ENCODE assay signal across 9 cellular contexts in genomic region chr2:38690499-38691420, GRCh38. TPM values are rescaled to one million over a fixed set of nuclear protein-coding genes. Genes with fewer than 3 reads are reported as not detected.
A peak's percentile ranks its signal among the peaks of the same experiment; 100 is the strongest.
DNase-seq lines count a peak whose midpoint lies in the region; ATAC-seq, FAIRE-seq and TF ChIP-seq lines count a peak whose summit lies in the region.
"Had no signal": no experiment of that assay in that cellular context is flagged by ENCODE, and none has a peak within 500 bp of the region (broad histone marks: within the 10 kb centered on the region; RNA-seq: fewer than 3 reads in every experiment).

No MANE protein-coding gene starts in this region.

- BruUV-seq in K562 (replicated peaks; lab: Mats Ljungman, UMichigan) = no TSS peak

- H3K79me2 ChIP-seq in K562 (ENCODE audit: control insufficient read depth, insufficient read depth, low read length) = no peaks in the 10 kb centered on the region

- no peaks in the 10 kb centered on the region for H3K9me1 ChIP-seq in K562 (ENCODE audit: control insufficient read depth, insufficient read depth, low read length)

- POLR2A ChIA-PET in CD8-positive, alpha-beta memory T cell (lab: Charles Lee) = interaction anchor here (0.6 to 1.3 kb wide), 2 partner anchors 9 to 89 kb away, joined by 5 to 6 read pairs; no protein-coding TSS in a partner anchor
- POLR2A ChIA-PET in K562 (lab: Yijun Ruan, JAX) = interaction anchor here (1.4 to 3.2 kb wide), 4 partner anchors 8 to 100 kb away, joined by 3 to 9 read pairs (median 4); no protein-coding TSS in a partner anchor

- H3K4me2 ChIP-seq in K562 (ENCODE audit: insufficient read depth, low read length) = no peak overlapping the region

- peak; percentile 77; the same call in 1 of the 2 replicates for TF ChIP-seq EP300 in K562 (IDR thresholded peaks at IDR 0.05; ENCODE audit: low read length)

- no peak overlapping the region for H3K4me3 ChIP-seq in CD8-positive, alpha-beta memory T cell (ENCODE audit: low read length)
- H3K4me3 ChIP-seq in K562 (no peak overlapping the region), endodermal cell (ENCODE audit: low read length) (no peak overlapping the region)

- no peaks in the 10 kb centered on the region for H3K27me3 Mint-ChIP-seq in CD8-positive, alpha-beta memory T cell
- H3K27me3 Mint-ChIP-seq in mesothelial cell of epicardium (ENCODE audit: low read depth) (no peaks in the 10 kb centered on the region), endodermal cell (ENCODE audit: insufficient read depth) (no peaks in the 10 kb centered on the region)

- ATAC-seq in K562 = peak; percentile 78

- 0 out of 2 replicates have a peak overlapping the region, but pooled peaks have one; percentile 59 for H2AFZ ChIP-seq in K562 (ENCODE audit: low read depth, low read length)

- no peak for TF ChIP-seq RAD21 in K562 (CRISPR knock-in tag; conservative IDR thresholded peaks at IDR 0.05 in 1 of 2, IDR thresholded peaks at IDR 0.05 in 1 of 2)

- in situ Hi-C loops in K562 (cut with MboI) (no loop called here), G401 (cut with HindIII; ENCODE audit: low sequenced_read_pairs) (no loop called here)

- H3K27me3 ChIP-seq in CD8-positive, alpha-beta memory T cell (ENCODE audit: insufficient read depth, low read length, poor library complexity, severe bottlenecking) = no peaks in the 10 kb centered on the region
- H3K27me3 ChIP-seq in K562 (ENCODE audit: control insufficient read depth in 2 of 2, insufficient read depth in 2 of 2, low read length in 2 of 2) = no peaks in the 10 kb centered on the region
- no peaks in the 10 kb centered on the region for H3K27me3 ChIP-seq in endodermal cell (ENCODE audit: control insufficient read depth, insufficient read depth, low read length, poor library complexity, severe bottlenecking)

- peaks cover 39% of the 10 kb centered on the region for H3K4me1 ChIP-seq in CD8-positive, alpha-beta memory T cell (ENCODE audit: insufficient read depth, low read length)
- H3K4me1 ChIP-seq in K562 (replicated peaks in 1 of 2; ENCODE audit: control insufficient read depth in 2 of 2, insufficient read depth in 2 of 2, low read length in 2 of 2) (peaks cover 18 to 20% of the 10 kb centered on the region in 2 experiments), endodermal cell (ENCODE audit: control insufficient read depth, insufficient read depth, low read length) (no peaks in the 10 kb centered on the region)

- H3K36me3 Mint-ChIP-seq in CD8-positive, alpha-beta memory T cell = peaks cover 25 to 76% (median 26%) of the 10 kb centered on the region in 3 donors
- H3K36me3 Mint-ChIP-seq in mesothelial cell of epicardium (peaks cover 11% of the 10 kb centered on the region), endodermal cell (ENCODE audit: low read depth) (peaks cover 42% of the 10 kb centered on the region)

- H3K4me3 Mint-ChIP-seq in CD8-positive, alpha-beta memory T cell = peak overlapping the region in 5 of 7 donors; percentile 7 to 55 (median 42)
- no peak overlapping the region for H3K4me3 Mint-ChIP-seq in mesothelial cell of epicardium
- no peak overlapping the region for H3K4me3 Mint-ChIP-seq in endodermal cell

- peak overlapping the region; percentile 43 to 46; a peak in 2 of 4 replicates for H3K9ac ChIP-seq in K562 (ENCODE audit: insufficient read depth in 1 of 2, low read depth in 2 of 2, low read length in 2 of 2)
- no peak overlapping the region for H3K9ac ChIP-seq in endodermal cell (ENCODE audit: extremely low read depth, low read length, poor library complexity, severe bottlenecking)

- intact Hi-C loops in K562 (cut with micrococcal nuclease) = no loop called here

- TF ChIP-seq CTCF in K562 (IDR thresholded peaks at IDR 0.05 in 2 of 3, conservative IDR thresholded peaks at IDR 0.05 in 1 of 3; ENCODE audit: insufficient read depth in 2 of 3, low read depth in 1 of 3, low read length in 3 of 3) = no peak
- no peak for TF ChIP-seq CTCF in mesothelial cell of epicardium (IDR thresholded peaks at IDR 0.05; ENCODE audit: unreplicated experiment)
- TF ChIP-seq CTCF in endodermal cell (conservative IDR thresholded peaks at IDR 0.05) = no peak

- 60% methylated on average over 8 of the region's 8 CpGs for WGBS in K562 (ENCODE audit: insufficient coverage, low coverage, missing lambda C conversion rate)
- 94 to 97% methylated on average over 5 to 8 of the region's 8 CpGs for WGBS in endodermal cell (ENCODE audit: insufficient coverage in 1 of 2, insufficient read length in 1 of 2), 2 experiments

- CTCF ChIA-PET in CD8-positive, alpha-beta memory T cell (lab: Charles Lee) = interaction anchor here (0.7 to 3.1 kb wide), 5 partner anchors 8 to 109 kb away, joined by 3 to 11 read pairs (median 4); partner anchors contain the start of gene HNRNPLL
- CTCF ChIA-PET in K562 (lab: Yijun Ruan, JAX; ENCODE audit: low intra/inter-chr PET ratio) = interaction anchor here (0.6 kb wide), 1 partner anchor 99 kb away, joined by 3 read pairs; no protein-coding TSS in a partner anchor

- no peak for TF ChIP-seq POLR2A in K562 (conservative IDR thresholded peaks at IDR 0.05)

- peak overlapping the region; percentile 8 to 93 (median 68) for H3K27ac Mint-ChIP-seq in CD8-positive, alpha-beta memory T cell
- peak overlapping the region; percentile 92 for H3K27ac Mint-ChIP-seq in mesothelial cell of epicardium
- H3K27ac Mint-ChIP-seq in endodermal cell = no peak overlapping the region

- DNase-seq in CD8-positive, alpha-beta memory T cell = no peak
- peak; percentile 93 for DNase-seq in M059J (ENCODE audit: low read depth)
- peak; percentile 67 to 78 (median 74) for DNase-seq in K562 (ENCODE audit: extremely low read depth in 1 of 4, low spot score in 3 of 4)
- no peak for DNase-seq in mesothelial cell of epicardium (ENCODE audit: low spot score in 2 of 2, unreplicated experiment in 2 of 2)
- no peak for DNase-seq in ecto neural progenitor cell (ENCODE audit: low spot score)
- no peak for DNase-seq in endodermal cell
- no peak for DNase-seq in activated CD8-positive, alpha-beta memory T cell treated with anti-CD3 and anti-CD28 coated beads, Interleukin-2, amount 50 U/mL, for 4 hours
- DNase-seq in G401 (ENCODE audit: low spot score) = no peak

- H4K20me1 ChIP-seq in K562 (replicated peaks; ENCODE audit: control insufficient read depth, insufficient read depth, low read length) = no peaks in the 10 kb centered on the region

- peak; percentile 94 for FAIRE-seq in K562 (lab: Jason Lieb, UNC)
- FAIRE-seq: TTC549 had no signal

- peaks cover 44 to 74% (median 72%) of the 10 kb centered on the region in 3 donors for H3K4me1 Mint-ChIP-seq in CD8-positive, alpha-beta memory T cell
- H3K4me1 Mint-ChIP-seq in mesothelial cell of epicardium (peaks cover 36% of the 10 kb centered on the region), endodermal cell (peaks cover 2% of the 10 kb centered on the region)

- peaks cover 7% of the 10 kb centered on the region for H3K36me3 ChIP-seq in CD8-positive, alpha-beta memory T cell (ENCODE audit: insufficient read depth, low read length)
- H3K36me3 ChIP-seq in K562 (ENCODE audit: control insufficient read depth, insufficient read depth, low read length) (no peaks in the 10 kb centered on the region; the same call in 1 of the 3 replicates), endodermal cell (ENCODE audit: control insufficient read depth, insufficient read depth, low read length) (peaks cover 14% of the 10 kb centered on the region)

- no peaks in the 10 kb centered on the region for H3K9me3 Mint-ChIP-seq in CD8-positive, alpha-beta memory T cell
- no peaks in the 10 kb centered on the region for H3K9me3 Mint-ChIP-seq in mesothelial cell of epicardium
- no peaks in the 10 kb centered on the region for H3K9me3 Mint-ChIP-seq in endodermal cell

- H3K27ac ChIP-seq in CD8-positive, alpha-beta memory T cell (ENCODE audit: low read depth, low read length) = peak overlapping the region; percentile 24
- H3K27ac ChIP-seq in K562 (ENCODE audit: extremely low read depth, low read depth, low read length) (peak overlapping the region; percentile 78), endodermal cell (ENCODE audit: low read depth, low read length) (no peak overlapping the region)

- no peaks in the 10 kb centered on the region for H3K9me3 ChIP-seq in CD8-positive, alpha-beta memory T cell (ENCODE audit: low read length)
- H3K9me3 ChIP-seq in K562 (replicated peaks; ENCODE audit: control insufficient read depth, insufficient read depth, low read depth, low read length) (no peaks in the 10 kb centered on the region), endodermal cell (ENCODE audit: control insufficient read depth, low read length) (no peaks in the 10 kb centered on the region)

TF ChIP-seq in K562, 482 proteins besides CTCF, POLR2A, EP300 and RAD21 (continues in another document):
- TF ChIP-seq CBFA2T3 (IDR thresholded peaks at IDR 0.05) (peak; percentile 94), SMARCA4 (IDR thresholded peaks at IDR 0.05) (peak; percentile 93), HDAC6 (IDR thresholded peaks at IDR 0.05; ENCODE audit: low read depth, low read length) (no peak), SMARCE1 (IDR thresholded peaks at IDR 0.05) (peak; percentile 93), ZBTB17 (CRISPR knock-in tag; IDR thresholded peaks at IDR 0.05) (no peak), NFIC (IDR thresholded peaks at IDR 0.05) (peak; percentile 58)

RNA-seq across cellular contexts. Expression of gene GALM, which starts 24.8 kb away (rescaled TPM):
- 100 to 1,000 TPM; 107 to 109 TPM for total RNA-seq in CD8-positive, alpha-beta memory T cell
- polyA plus RNA-seq in CD8-positive, alpha-beta memory T cell = 51.4 TPM
- 3.1 and 3.7 TPM in 2 replicates for total RNA-seq in M059J (2014; rRNA removed; shearing (Covaris generic))
- total RNA-seq in K562 (2011; cell fraction: chromatin; rRNA removed; ENCODE audit: low replicate concordance) = 19.3 and 29.1 TPM in 2 replicates
- 22.4 and 22.5 TPM in 2 replicates for total RNA-seq in K562 (2011; cell fraction: nucleolus; rRNA removed)
- total RNA-seq in K562 (2011; cell fraction: nucleoplasm; rRNA removed) = 13.8 and 21.6 TPM in 2 replicates
- 21.8 and 27.9 TPM in 2 replicates for total RNA-seq in K562 (2014; rRNA removed)
- total RNA-seq in K562 (2014; rRNA removed; fragmentation: Illumina TruSeq; extraction: Trizol) = 26.3 and 27.3 TPM in 2 replicates
- total RNA-seq in K562 (2015; rRNA removed; fragmentation: Illumina TruSeq; extraction: Trizol) = 22.1 and 23.9 TPM in 2 replicates
- total RNA-seq in K562 (2021) = 21.8 and 22.7 TPM in 2 replicates
- 36.8 and 43.6 TPM in 2 replicates for polyA plus RNA-seq in K562 (2011; rRNA removed)
- polyA plus RNA-seq in K562 (2011; cell fraction: cytosol; rRNA removed) = 23.9 and 46.7 TPM in 2 replicates
- polyA plus RNA-seq in K562 (2011; cell fraction: nucleus; rRNA removed) = 10.8 and 14.1 TPM in 2 replicates
- polyA plus RNA-seq in K562 (2012) = 14.1 and 59.1 TPM in 2 replicates
- polyA plus RNA-seq in K562 (2014; fragmentation: Illumina TruSeq; extraction: Trizol) = 32.7 and 33.4 TPM in 2 replicates
- polyA plus RNA-seq in K562 (2014; fragmentation: Nextera tagmentation; extraction: Ambion mirVana) = 10 to 100 TPM; 38.0 to 51.7 TPM
- polyA plus RNA-seq in K562 (2014; rRNA removed) = 23.3 and 24.3 TPM in 2 replicates
- 38.4 and 42.7 TPM in 2 replicates for polyA minus RNA-seq in K562 (2011; rRNA and poly(A)+ RNA removed)
- 21.8 and 25.5 TPM in 2 replicates for polyA minus RNA-seq in K562 (2011; cell fraction: cytosol; rRNA and poly(A)+ RNA removed)
- 20.1 and 28.8 TPM in 2 replicates for polyA minus RNA-seq in K562 (2011; cell fraction: nucleus; rRNA and poly(A)+ RNA removed)
- total RNA-seq in mesothelial cell of epicardium = 17.0 to 18.2 TPM (median 17.6 TPM) in 3 replicates
- 10 to 100 TPM; 14.2 to 16.2 TPM for total RNA-seq in endodermal cell
- polyA plus RNA-seq in endodermal cell (2013, experiment 1 of 2) = 9.3 TPM
- polyA plus RNA-seq in endodermal cell (2013, experiment 2 of 2) = 8.8 TPM
- 27.0 and 37.0 TPM in 2 replicates for total RNA-seq in G401 (2014; rRNA removed; shearing (Covaris generic))

Comparison
In these comparisons a context has a peak if more than half of its experiments do, and no peak if none do; other contexts are left out.
1. DNase-seq: peak in M059J (single experiment) and K562 (4 of 4); none in CD8-positive, alpha-beta memory T cell (0 of 5), mesothelial cell of epicardium (0 of 2), ecto neural progenitor cell (single experiment), endodermal cell (single experiment), activated CD8-positive, alpha-beta memory T cell treated with anti-CD3 and anti-CD28 coated beads, Interleukin-2, amount 50 U/mL, for 4 hours (single experiment) and G401 (single experiment).
2. H3K4me3 Mint-ChIP-seq: peak in CD8-positive, alpha-beta memory T cell (5 of 7); none in mesothelial cell of epicardium (single experiment) and endodermal cell (single experiment).